In genomic region chr11:44816761-44817160, GRCh38 we compare ENCODE assay signal across 20 cellular contexts.
"Had no signal": no experiment of that assay in that cellular context is flagged by ENCODE, and none has a peak within 500 bp of the region (broad histone marks: within the 10 kb centered on the region; RNA-seq: fewer than 3 reads in every experiment).

No MANE protein-coding gene starts in this region.

- H3K4me3 ChIP-seq: coronary artery, hepatocyte, vagina had no signal

- H2AFZ ChIP-seq: hepatocyte had no signal

- H3K27me3 Mint-ChIP-seq: activated CD4-positive, alpha-beta T cell treated with anti-CD3 and anti-CD28 coated beads, Interleukin-2, amount 10 ng/mL, durations not matched to agents 7 days and 5 days; activated naive CD8-positive, alpha-beta T cell treated with anti-CD3 and anti-CD28 coated beads for 36 hours; activated T-cell treated with anti-CD3 and anti-CD28 coated beads, Interleukin-2, amount 50 U/mL, for 24 hours; activated T-helper 17 cell treated with anti-CD3 and anti-CD28 coated beads, Interleukin-2, amount 50 U/mL, for 72 hours; stimulated activated naive CD8-positive, alpha-beta T cell treated with anti-CD3 and anti-CD28 coated beads, Interleukin-15, amount 100 ng/mL, for 72 hours had no signal

- DNase-seq: activated CD4-positive, alpha-beta T cell treated with anti-CD3 and anti-CD28 coated beads, Interleukin-2, amount 10 ng/mL, durations not matched to agents 7 days and 5 days; activated CD4-positive, CD25-positive, alpha-beta regulatory T cell treated with anti-CD3 and anti-CD28 coated beads, Interleukin-2, amount 50 U/mL, for 72 hours; activated CD8-positive, alpha-beta memory T cell treated with anti-CD3 and anti-CD28 coated beads for 24 hours; activated CD8-positive, alpha-beta memory T cell treated with anti-CD3 and anti-CD28 coated beads, Interleukin-2, amount 50 U/mL, for 4 hours; activated naive CD8-positive, alpha-beta T cell treated with anti-CD3 and anti-CD28 coated beads for 36 hours; activated T-cell treated with anti-CD3 and anti-CD28 coated beads, Interleukin-2, amount 50 U/mL, for 24 hours; amniotic stem cell; cerebellar nuclear complex; immature natural killer cell; stimulated activated CD4-positive, alpha-beta T cell treated with anti-CD3 and anti-CD28 coated beads, Interleukin-12 subunit alpha, Interleukin-12 subunit beta, amount 100 ng/mL, for 4 hours; stimulated activated CD4-positive, alpha-beta T cell treated with anti-CD3 and anti-CD28 coated beads, Interleukin-4, amount 100 ng/mL, for 4 hours; stimulated activated naive CD8-positive, alpha-beta T cell treated with anti-CD3 and anti-CD28 coated beads, Interleukin-15, amount 100 ng/mL, for 72 hours; T-helper 1 cell; trophoblast cell; WERI-Rb-1 had no signal

- H3K36me3 Mint-ChIP-seq: activated naive CD8-positive, alpha-beta T cell treated with anti-CD3 and anti-CD28 coated beads for 36 hours had no signal

- H3K27ac Mint-ChIP-seq: activated CD4-positive, alpha-beta T cell treated with anti-CD3 and anti-CD28 coated beads, Interleukin-2, amount 10 ng/mL, durations not matched to agents 7 days and 5 days; activated naive CD8-positive, alpha-beta T cell treated with anti-CD3 and anti-CD28 coated beads for 36 hours; activated T-cell treated with anti-CD3 and anti-CD28 coated beads, Interleukin-2, amount 50 U/mL, for 24 hours; activated T-helper 17 cell treated with anti-CD3 and anti-CD28 coated beads, Interleukin-2, amount 50 U/mL, for 72 hours; stimulated activated naive CD8-positive, alpha-beta T cell treated with anti-CD3 and anti-CD28 coated beads, Interleukin-15, amount 100 ng/mL, for 72 hours had no signal

- ATAC-seq: activated T-helper 17 cell treated with anti-CD3 and anti-CD28 coated beads, Interleukin-2, amount 50 U/mL, for 72 hours; stimulated activated naive CD8-positive, alpha-beta T cell treated with anti-CD3 and anti-CD28 coated beads, Interleukin-15, amount 100 ng/mL, for 72 hours had no signal

- H3K27ac ChIP-seq: hepatocyte, vagina, WERI-Rb-1 had no signal

- H3K9me3 ChIP-seq: vagina had no signal

- H3K79me2 ChIP-seq: hepatocyte had no signal

- H3K4me2 ChIP-seq: hepatocyte had no signal

- H3K27me3 ChIP-seq: hepatocyte, vagina had no signal

- FAIRE-seq: TTC549 had no signal

- H3K36me3 ChIP-seq: vagina, WERI-Rb-1 had no signal

- H3K4me1 Mint-ChIP-seq: activated CD4-positive, alpha-beta T cell treated with anti-CD3 and anti-CD28 coated beads, Interleukin-2, amount 10 ng/mL, durations not matched to agents 7 days and 5 days; immature natural killer cell had no signal

- H3K9me3 Mint-ChIP-seq: activated CD4-positive, alpha-beta T cell treated with anti-CD3 and anti-CD28 coated beads, Interleukin-2, amount 10 ng/mL, durations not matched to agents 7 days and 5 days; activated naive CD8-positive, alpha-beta T cell treated with anti-CD3 and anti-CD28 coated beads for 36 hours; activated T-cell treated with anti-CD3 and anti-CD28 coated beads, Interleukin-2, amount 50 U/mL, for 24 hours; activated T-helper 17 cell treated with anti-CD3 and anti-CD28 coated beads, Interleukin-2, amount 50 U/mL, for 72 hours; stimulated activated naive CD8-positive, alpha-beta T cell treated with anti-CD3 and anti-CD28 coated beads, Interleukin-15, amount 100 ng/mL, for 72 hours had no signal

- H3K4me3 Mint-ChIP-seq: activated CD4-positive, alpha-beta T cell treated with anti-CD3 and anti-CD28 coated beads, Interleukin-2, amount 10 ng/mL, durations not matched to agents 7 days and 5 days; activated naive CD8-positive, alpha-beta T cell treated with anti-CD3 and anti-CD28 coated beads for 36 hours; activated T-cell treated with anti-CD3 and anti-CD28 coated beads, Interleukin-2, amount 50 U/mL, for 24 hours; activated T-helper 17 cell treated with anti-CD3 and anti-CD28 coated beads, Interleukin-2, amount 50 U/mL, for 72 hours; immature natural killer cell; stimulated activated naive CD8-positive, alpha-beta T cell treated with anti-CD3 and anti-CD28 coated beads, Interleukin-15, amount 100 ng/mL, for 72 hours had no signal
